Comparison of ENCODE assay signal across 32 cellular contexts in the genomic region with DNA sequence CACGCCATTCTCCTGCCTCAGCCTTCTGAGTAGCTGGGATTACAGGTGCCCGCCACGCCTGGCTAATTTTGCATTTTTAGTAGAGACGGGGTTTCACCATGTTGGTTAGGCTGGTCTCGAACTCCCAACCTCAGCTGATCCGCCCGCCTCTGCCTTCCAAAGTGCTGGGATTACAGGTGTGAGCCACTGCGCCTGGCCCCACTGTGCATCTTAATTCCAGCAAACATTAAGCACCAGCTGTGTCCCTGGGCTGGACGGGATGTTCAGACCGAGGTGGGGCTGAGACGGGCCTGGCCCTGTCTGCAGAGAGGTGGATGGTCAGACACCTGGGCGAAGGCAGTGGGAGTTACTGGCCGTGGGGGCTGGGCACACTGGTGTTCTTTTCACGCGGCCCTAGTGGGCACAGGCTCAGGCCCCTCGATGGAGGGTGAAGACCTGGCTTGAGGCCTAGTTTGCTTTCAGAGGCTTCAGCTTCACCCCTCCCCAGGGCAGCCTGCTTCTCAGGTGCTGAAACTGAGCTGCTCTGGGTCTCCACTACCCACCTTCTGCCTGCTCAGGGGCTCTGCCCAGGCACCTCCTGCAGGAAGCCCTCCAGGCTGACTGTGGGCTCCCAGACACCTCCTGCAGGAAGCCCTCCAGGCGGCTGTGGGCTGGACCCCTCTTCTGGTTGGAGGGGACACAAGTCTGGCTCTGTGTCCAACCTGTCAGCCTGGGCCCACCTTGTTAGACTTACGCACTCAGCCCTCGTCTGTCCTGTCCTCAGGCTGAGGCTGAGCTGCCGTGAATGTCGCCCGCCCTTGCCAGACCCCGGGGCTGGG. TPM values are rescaled to one million over a fixed set of nuclear protein-coding genes. Genes with fewer than 3 reads are reported as not detected.
"Had no signal": no experiment of that assay in that cellular context is flagged by ENCODE, and none has a peak within 500 bp of the region (broad histone marks: within the 10 kb centered on the region; RNA-seq: fewer than 3 reads in every experiment).

No MANE protein-coding gene starts in this region.

- H3K27ac Mint-ChIP-seq: activated naive CD8-positive, alpha-beta T cell treated with anti-CD3 and anti-CD28 coated beads, Interleukin-2, amount 50 U/mL, for 24 hours; activated T-helper 1 cell treated with anti-CD3 and anti-CD28 coated beads, Interleukin-12 subunit alpha, Interleukin-12 subunit beta, Interleukin-2, Interleukin-4 antibody, amounts not matched to agents 30 ng/mL and 10 ng/mL and 1 ng/mL, durations not matched to agents 14 hours and 24 hours and 36 hours; natural killer cell; neural progenitor cell had no signal

- H3K9me3 Mint-ChIP-seq: activated naive CD8-positive, alpha-beta T cell treated with anti-CD3 and anti-CD28 coated beads, Interleukin-2, amount 50 U/mL, for 24 hours; activated T-helper 1 cell treated with anti-CD3 and anti-CD28 coated beads, Interleukin-12 subunit alpha, Interleukin-12 subunit beta, Interleukin-2, Interleukin-4 antibody, amounts not matched to agents 30 ng/mL and 10 ng/mL and 1 ng/mL, durations not matched to agents 14 hours and 24 hours and 36 hours; natural killer cell; neural progenitor cell had no signal

- H3K27me3 Mint-ChIP-seq: activated naive CD8-positive, alpha-beta T cell treated with anti-CD3 and anti-CD28 coated beads, Interleukin-2, amount 50 U/mL, for 24 hours had no signal

- H3K4me3 Mint-ChIP-seq: activated naive CD8-positive, alpha-beta T cell treated with anti-CD3 and anti-CD28 coated beads, Interleukin-2, amount 50 U/mL, for 24 hours; activated T-helper 1 cell treated with anti-CD3 and anti-CD28 coated beads, Interleukin-12 subunit alpha, Interleukin-12 subunit beta, Interleukin-2, Interleukin-4 antibody, amounts not matched to agents 30 ng/mL and 10 ng/mL and 1 ng/mL, durations not matched to agents 14 hours and 24 hours and 36 hours; natural killer cell; neural progenitor cell had no signal

- DNase-seq: activated CD4-positive, alpha-beta T cell treated with anti-CD3 and anti-CD28 coated beads for 48 hours; activated CD4-positive, alpha-beta T cell treated with anti-CD3 and anti-CD28 coated beads, Interleukin-2, amount 50 U/mL, for 48 hours; activated CD8-positive, alpha-beta memory T cell treated with anti-CD3 and anti-CD28 coated beads for 24 hours; activated gamma-delta T cell; activated naive CD4-positive, alpha-beta T cell treated with anti-CD3 and anti-CD28 coated beads, Interleukin-2, amount 50 U/mL, for 16 hours; activated naive CD8-positive, alpha-beta T cell treated with anti-CD3 and anti-CD28 coated beads, Interleukin-2, amount 50 U/mL, for 24 hours; amygdala; central memory CD4-positive, alpha-beta T cell; dermis blood vessel endothelial cell; effector CD4-positive, alpha-beta T cell; esophagus squamous epithelium; foreskin melanocyte; heart right ventricle; mesendoderm; natural killer cell; stimulated activated naive CD4-positive, alpha-beta T cell treated with Interleukin-2 at 50 U/mL for 16 hours had no signal

- H3K36me3 ChIP-seq: breast epithelium, esophagus squamous epithelium, neural progenitor cell had no signal

- ATAC-seq: activated CD4-positive, CD25-positive, alpha-beta regulatory T cell treated with anti-CD3 and anti-CD28 coated beads, Interleukin-2, amount 50 U/mL, for 24 hours; activated naive CD8-positive, alpha-beta T cell treated with anti-CD3 and anti-CD28 coated beads, Interleukin-2, amount 50 U/mL, for 24 hours; heart right ventricle; left lobe of liver; natural killer cell had no signal

- H3K4me3 ChIP-seq: breast epithelium, esophagus squamous epithelium, heart right ventricle, lung, neural progenitor cell, right atrium auricular region, smooth muscle cell, tibial nerve had no signal

- H3K27me3 ChIP-seq: breast epithelium, esophagus squamous epithelium, heart right ventricle, neural progenitor cell, right atrium auricular region, tibial nerve had no signal

- H3K36me3 Mint-ChIP-seq: natural killer cell had no signal

RNA-seq across cellular contexts. Expression of a gene that starts 21.0 kb away (rescaled TPM):
- total RNA-seq: mononuclear cell; T-helper 1 cell treated with Interleukin-12 subunit alpha and Interleukin-12 subunit beta and Interleukin-4 antibody, amounts not matched to agents 30 ng/mL and 1 ng/mL, for 36 hours had no signal

RNA-seq across cellular contexts. Expression of a gene that starts 21.1 kb away (rescaled TPM):
- total RNA-seq: activated T-helper 1 cell treated with anti-CD3 and anti-CD28 coated beads, Interleukin-12 subunit alpha, Interleukin-12 subunit beta, Interleukin-2, Interleukin-4 antibody, amounts not matched to agents 30 ng/mL and 10 ng/mL and 1 ng/mL, durations not matched to agents 14 hours and 24 hours and 36 hours; dermis blood vessel endothelial cell; heart right ventricle; mononuclear cell; natural killer cell; pulmonary artery endothelial cell; T-helper 1 cell treated with Interleukin-12 subunit alpha and Interleukin-12 subunit beta and Interleukin-4 antibody, amounts not matched to agents 30 ng/mL and 1 ng/mL, for 36 hours had no signal

RNA-seq across cellular contexts. Expression of a gene that starts 34.5 kb away (rescaled TPM):
- total RNA-seq: activated T-helper 1 cell treated with anti-CD3 and anti-CD28 coated beads, Interleukin-12 subunit alpha, Interleukin-12 subunit beta, Interleukin-2, Interleukin-4 antibody, amounts not matched to agents 30 ng/mL and 10 ng/mL and 1 ng/mL, durations not matched to agents 14 hours and 24 hours and 36 hours; breast epithelium; dermis blood vessel endothelial cell; esophagus squamous epithelium; glomerular endothelial cell; heart right ventricle; kidney epithelial cell; left lobe of liver; right atrium auricular region; smooth muscle cell; T-helper 1 cell treated with Interleukin-12 subunit alpha and Interleukin-12 subunit beta and Interleukin-4 antibody, amounts not matched to agents 30 ng/mL and 1 ng/mL, for 36 hours; temporal lobe; tibial nerve; ureter had no signal
